Comparison of ENCODE assay signal across 8 cellular contexts in genomic region chr2:85354286-85355072, GRCh38. TPM values are rescaled to one million over a fixed set of nuclear protein-coding genes. Genes with fewer than 3 reads are reported as not detected.
DNase-seq lines count a peak whose midpoint lies in the region; ATAC-seq, FAIRE-seq and TF ChIP-seq lines count a peak whose summit lies in the region.

ELMOD3 (plus strand) TSS chr2:85354769; CDS start chr2:85357199, 2,430 bp downstream.
RETSAT (minus strand) TSS chr2:85354528; CDS start chr2:85354507, 21 bp downstream.

- H3K79me2 ChIP-seq in keratinocyte (ENCODE audit: control insufficient read depth, insufficient read depth, low read length): peaks cover 46% of the 10 kb centered on the region

- FAIRE-seq in keratinocyte (lab: Jason Lieb, UNC): peak; percentile 80

- H4K20me1 ChIP-seq in keratinocyte (ENCODE audit: control insufficient read depth, extremely low read depth, insufficient read depth, low read length): no peaks in the 10 kb centered on the region

- peaks cover 26% of the 10 kb centered on the region for H3K4me1 ChIP-seq in keratinocyte (ENCODE audit: control insufficient read depth, extremely low read depth, insufficient read depth, low read length)

- H3K27me3 ChIP-seq in keratinocyte (ENCODE audit: control insufficient read depth, extremely low read depth, insufficient read depth, low read length): no peaks in the 10 kb centered on the region

- no peak for TF ChIP-seq CTCF in keratinocyte (optimal IDR thresholded peaks at IDR 0.05 in 1 of 3, IDR thresholded peaks at IDR 0.05 in 1 of 3, conservative IDR thresholded peaks at IDR 0.05 in 1 of 3; ENCODE audit: extremely low read depth in 1 of 3, insufficient read depth in 2 of 3, low read length in 3 of 3)

- no peaks in the 10 kb centered on the region for H3K9me3 ChIP-seq in keratinocyte (ENCODE audit: control insufficient read depth, low read depth, low read length)

- DNase-seq in AG20443 (ENCODE audit: low spot score) (peak; percentile 99), NCI-H510A (lab: John Stamatoyannopoulos, UW) (peak; percentile 97), cerebellum (ENCODE audit: low spot score) (peak; percentile 96), keratinocyte (ENCODE audit: low read depth, low spot score) (peak; percentile 89)
- DNase-seq in activated CD4-positive, alpha-beta T cell treated with anti-CD3 and anti-CD28 coated beads for 1 hour: peak; percentile 93
- peak; percentile 80 to 88 for DNase-seq in stimulated activated CD4-positive, alpha-beta T cell treated with anti-CD3 and anti-CD28 coated beads, Interleukin-15, amount 100 ng/mL, for 1 hour (ENCODE audit: low read depth in 1 of 2, low spot score in 1 of 2)

- peak within 1 kb of the TSS; percentile 99 for H2AFZ ChIP-seq in keratinocyte (ENCODE audit: control insufficient read depth, low read length)

- dilution Hi-C loops in keratinocyte (cut with MboI; ENCODE audit: extremely low pct_ligation_motif_present, low sequenced_read_pairs): no loop called here

- peak; percentile 99 for TF ChIP-seq POLR2A in GM19099 (IDR thresholded peaks at IDR 0.05; ENCODE audit: extremely low read depth, insufficient read length, low read depth)

- H3K9me1 ChIP-seq in keratinocyte (ENCODE audit: control insufficient read depth, extremely low read depth, insufficient read depth, low read length): no peaks in the 10 kb centered on the region

- H3K36me3 ChIP-seq in keratinocyte (ENCODE audit: control insufficient read depth in 2 of 2, extremely low read depth in 1 of 2, insufficient read depth in 2 of 2, low read length in 2 of 2): peaks cover 24 to 29% of the 10 kb centered on the region in 2 experiments

- ATAC-seq in HG03432 (IDR thresholded peaks at IDR 0.05; ENCODE audit: unreplicated experiment): peak; percentile 96

- H3K4me3 ChIP-seq in keratinocyte (ENCODE audit: control insufficient read depth in 2 of 3, extremely low read depth in 1 of 3, insufficient read depth in 2 of 3, low read depth in 1 of 3, low read length in 3 of 3): peak within 1 kb of the TSS; percentile 68 to 99 (median 80)

- H3K27ac ChIP-seq in keratinocyte (ENCODE audit: control insufficient read depth, insufficient read depth, low read length): peak within 1 kb of the TSS; percentile 94

- peak within 1 kb of the TSS; percentile 93 for H3K4me2 ChIP-seq in keratinocyte (ENCODE audit: control insufficient read depth, extremely low read depth, insufficient read depth, low read depth, low read length)

- peak within 1 kb of the TSS; percentile 98 for H3K9ac ChIP-seq in keratinocyte (ENCODE audit: control insufficient read depth, extremely low read depth, insufficient read depth, low read length)

RNA-seq across cellular contexts. Expression of gene ELMOD3, which starts in this region (rescaled TPM):
- 24.8 TPM for total RNA-seq in cerebellum
- polyA plus RNA-seq in keratinocyte: 17.8 to 31.0 TPM (median 20.1 TPM) in 3 replicates
- 6.4 TPM for polyA plus RNA-seq in keratinocyte (2011; ENCODE audit: low read depth)
- polyA plus RNA-seq in keratinocyte (2011; cell fraction: cytosol; rRNA removed): 18.2 TPM in 2 replicates
- polyA plus RNA-seq in keratinocyte (2011; cell fraction: nucleus; rRNA removed): 55.2 and 66.3 TPM in 2 replicates
- polyA plus RNA-seq in keratinocyte (2012; ENCODE audit: low replicate concordance): 10.7 and 13.9 TPM in 2 replicates
- 15.8 to 28.0 TPM (median 23.0 TPM) in 3 replicates for polyA minus RNA-seq in keratinocyte
- 9.8 TPM for polyA minus RNA-seq in keratinocyte (2011; cell fraction: cytosol; rRNA and poly(A)+ RNA removed)
- polyA minus RNA-seq in keratinocyte (2011; cell fraction: nucleus; rRNA and poly(A)+ RNA removed): 11.7 and 20.0 TPM in 2 replicates

RNA-seq across cellular contexts. Expression of gene RETSAT, which starts in this region (rescaled TPM):
- 16.0 TPM for total RNA-seq in cerebellum
- polyA plus RNA-seq in keratinocyte: 74.0 to 98.8 TPM (median 74.8 TPM) in 3 replicates
- polyA plus RNA-seq in keratinocyte (2011; ENCODE audit: low read depth): 20.0 TPM
- 42.6 and 47.0 TPM in 2 replicates for polyA plus RNA-seq in keratinocyte (2011; cell fraction: cytosol; rRNA removed)
- 199 and 213 TPM in 2 replicates for polyA plus RNA-seq in keratinocyte (2011; cell fraction: nucleus; rRNA removed)
- 65.0 and 67.0 TPM in 2 replicates for polyA plus RNA-seq in keratinocyte (2012; ENCODE audit: low replicate concordance)
- 83.1 to 180 TPM (median 126 TPM) in 3 replicates for polyA minus RNA-seq in keratinocyte
- 61.2 TPM for polyA minus RNA-seq in keratinocyte (2011; cell fraction: cytosol; rRNA and poly(A)+ RNA removed)
- 145 and 178 TPM in 2 replicates for polyA minus RNA-seq in keratinocyte (2011; cell fraction: nucleus; rRNA and poly(A)+ RNA removed)

Comparison
In these comparisons a context has a peak if more than half of its experiments do, and no peak if none do; other contexts are left out.
1. Peak in every context shown above with its lines: DNase-seq, ATAC-seq, H3K4me3 ChIP-seq and H3K27ac ChIP-seq.